In the genomic region with DNA sequence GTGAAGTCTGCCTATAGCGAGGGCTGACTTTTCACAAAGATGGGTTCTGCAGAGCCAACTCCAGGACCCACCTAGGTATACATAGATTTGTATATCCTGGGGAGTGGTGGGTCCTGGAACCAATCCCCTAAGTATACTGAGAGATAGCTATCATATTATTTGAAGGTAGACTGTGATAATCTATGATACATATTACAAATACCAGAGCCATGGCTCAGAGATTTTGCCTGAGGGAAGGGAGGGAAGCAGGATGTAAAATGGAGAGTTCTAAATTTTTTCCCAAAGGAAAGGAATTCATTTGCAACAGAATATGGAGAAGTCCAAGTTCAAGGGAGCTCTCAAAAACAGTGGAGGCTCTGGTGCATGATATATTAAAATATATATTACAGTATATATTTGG, we compare ENCODE assay signal across 14 cellular contexts.
"Had no signal": no experiment of that assay in that cellular context is flagged by ENCODE, and none has a peak within 500 bp of the region (broad histone marks: within the 10 kb centered on the region; RNA-seq: fewer than 3 reads in every experiment).

No MANE protein-coding gene starts in this region.

- H3K9me3 Mint-ChIP-seq: activated naive CD4-positive, alpha-beta T cell treated with anti-CD3 and anti-CD28 coated beads for 36 hours; activated naive CD8-positive, alpha-beta T cell treated with anti-CD3 and anti-CD28 coated beads, Interleukin-2, amount 50 U/mL, for 24 hours; activated T-helper 2 cell treated with anti-CD3 and anti-CD28 coated beads, Interferon-gamma antibody, Interleukin-2, Interleukin-4, amounts not matched to agents 10 μg/mL and 5 μg/mL and 100 μg/mL, durations not matched to agents 14 hours and 24 hours and 36 hours had no signal

- H3K27ac Mint-ChIP-seq: activated naive CD4-positive, alpha-beta T cell treated with anti-CD3 and anti-CD28 coated beads for 36 hours; activated naive CD8-positive, alpha-beta T cell treated with anti-CD3 and anti-CD28 coated beads, Interleukin-2, amount 50 U/mL, for 24 hours; activated T-helper 2 cell treated with anti-CD3 and anti-CD28 coated beads, Interferon-gamma antibody, Interleukin-2, Interleukin-4, amounts not matched to agents 10 μg/mL and 5 μg/mL and 100 μg/mL, durations not matched to agents 14 hours and 24 hours and 36 hours; T-helper 17 cell had no signal

- H3K4me1 ChIP-seq: esophagus squamous epithelium, right lobe of liver, spleen, stomach had no signal

- H3K9me3 ChIP-seq: esophagus squamous epithelium, right lobe of liver, spleen, stomach, thoracic aorta had no signal

- H3K36me3 ChIP-seq: esophagus squamous epithelium, right lobe of liver, stomach, thoracic aorta, WERI-Rb-1 had no signal

- ATAC-seq: activated naive CD8-positive, alpha-beta T cell treated with anti-CD3 and anti-CD28 coated beads, Interleukin-2, amount 50 U/mL, for 24 hours; right lobe of liver; T-helper 17 cell had no signal

- H3K4me3 Mint-ChIP-seq: activated naive CD4-positive, alpha-beta T cell treated with anti-CD3 and anti-CD28 coated beads for 36 hours; activated naive CD8-positive, alpha-beta T cell treated with anti-CD3 and anti-CD28 coated beads, Interleukin-2, amount 50 U/mL, for 24 hours; neural crest cell; T-helper 17 cell had no signal

- H3K27ac ChIP-seq: coronary artery, esophagus squamous epithelium, right lobe of liver, spleen, stomach, thoracic aorta, WERI-Rb-1 had no signal

- DNase-seq: activated CD4-positive, alpha-beta T cell treated with anti-CD3 and anti-CD28 coated beads, Interleukin-2, amount 50 U/mL, for 48 hours; activated naive CD4-positive, alpha-beta T cell treated with anti-CD3 and anti-CD28 coated beads for 36 hours; activated naive CD8-positive, alpha-beta T cell treated with anti-CD3 and anti-CD28 coated beads, Interleukin-2, amount 50 U/mL, for 24 hours; esophagus squamous epithelium; glutamatergic neuron; right lobe of liver; spleen; stomach; T-helper 17 cell; WERI-Rb-1 had no signal

- H3K27me3 ChIP-seq: esophagus squamous epithelium, right lobe of liver, spleen, stomach had no signal

- H3K27me3 Mint-ChIP-seq: activated naive CD8-positive, alpha-beta T cell treated with anti-CD3 and anti-CD28 coated beads, Interleukin-2, amount 50 U/mL, for 24 hours; T-helper 17 cell had no signal

- H3K4me3 ChIP-seq: coronary artery, esophagus squamous epithelium, right lobe of liver, spleen, stomach, thoracic aorta had no signal

- H3K4me1 Mint-ChIP-seq: activated naive CD8-positive, alpha-beta T cell treated with anti-CD3 and anti-CD28 coated beads, Interleukin-2, amount 50 U/mL, for 24 hours; neural crest cell; T-helper 17 cell had no signal
